ENCODE assay signal across 8 cellular contexts in genomic region chr21:46459024-46459355, GRCh38. TPM values are rescaled to one million over a fixed set of nuclear protein-coding genes. Genes with fewer than 3 reads are reported as not detected.
A peak's percentile ranks its signal among the peaks of the same experiment; 100 is the strongest.
DNase-seq lines count a peak whose midpoint lies in the region; ATAC-seq and TF ChIP-seq lines count a peak whose summit lies in the region.

No MANE protein-coding gene starts in this region.

- H2AK5ac ChIP-seq in mesendoderm (ENCODE audit: low read length): no peak overlapping the region

- peak overlapping the region; percentile 66 for H3K27ac ChIP-seq in cardiac muscle cell
- no peak overlapping the region for H3K27ac ChIP-seq in brain microvascular endothelial cell
- H3K27ac ChIP-seq in mesendoderm (ENCODE audit: low read depth, low read length): no peak overlapping the region
- H3K27ac ChIP-seq in vagina: peak overlapping the region; percentile 94

- TF ChIP-seq POLR2A in vagina (IDR thresholded peaks at IDR 0.05): no peak

- no peak overlapping the region for H4K5ac ChIP-seq in mesendoderm (ENCODE audit: low read length)

- peak overlapping the region; percentile 76 for H3K4ac ChIP-seq in mesendoderm (ENCODE audit: low read depth, low read length)

- intact Hi-C loops in left ventricle myocardium superior (cut with micrococcal nuclease) (no loop called here), vagina (cut with DNase I) (no loop called here), posterior vena cava (cut with DNase I) (no loop called here)

- H3K27me3 ChIP-seq in cardiac muscle cell: no peaks in the 10 kb centered on the region
- no peaks in the 10 kb centered on the region for H3K27me3 ChIP-seq in brain microvascular endothelial cell (replicated peaks)
- H3K27me3 ChIP-seq in mesendoderm (ENCODE audit: insufficient read depth, low read length, poor library complexity): no peaks in the 10 kb centered on the region
- H3K27me3 ChIP-seq in vagina: no peaks in the 10 kb centered on the region

- TF ChIP-seq CTCF in cardiac muscle cell (IDR thresholded peaks at IDR 0.05; ENCODE audit: low read depth, low read length) (no peak), brain microvascular endothelial cell (IDR thresholded peaks at IDR 0.05; ENCODE audit: low read depth, low read length, missing control alignments) (no peak), vagina (IDR thresholded peaks at IDR 0.05) (no peak)

- H3K9me3 ChIP-seq in cardiac muscle cell (ENCODE audit: low read depth) (no peaks in the 10 kb centered on the region), vagina (no peaks in the 10 kb centered on the region)

- H3K79me2 ChIP-seq in mesendoderm (ENCODE audit: control insufficient read depth, insufficient read depth, low read length): peaks cover 8% of the 10 kb centered on the region

- H3K4me2 ChIP-seq in mesendoderm (ENCODE audit: low read length): peak overlapping the region; percentile 39

- H3K79me1 ChIP-seq in mesendoderm (ENCODE audit: low read length): peaks cover 15% of the 10 kb centered on the region

- in situ Hi-C loops in brain microvascular endothelial cell (cut with HindIII; ENCODE audit: low pct_ligation_motif_present, low sequenced_read_pairs): no loop called here

- peak overlapping the region; percentile 72 for H2BK5ac ChIP-seq in mesendoderm (ENCODE audit: low read length)

- H2BK15ac ChIP-seq in mesendoderm (replicated peaks; ENCODE audit: low read depth): no peak overlapping the region

- DNase-seq in cardiac muscle cell (ENCODE audit: low read depth in 1 of 2, low spot score in 1 of 2) (no peak), left ventricle myocardium superior (no peak), brain microvascular endothelial cell (no peak), mesendoderm (no peak), vagina (ENCODE audit: extremely low spot score in 2 of 2) (no peak), left lobe of liver (ENCODE audit: low spot score) (no peak), iPS-NIHi11 (ENCODE audit: low spot score) (no peak), posterior vena cava (ENCODE audit: low spot score) (no peak)

- H3K4me1 ChIP-seq in cardiac muscle cell (ENCODE audit: low read depth): peaks cover 34% of the 10 kb centered on the region
- peaks cover 2% of the 10 kb centered on the region for H3K4me1 ChIP-seq in mesendoderm (ENCODE audit: control insufficient read depth, low read depth, low read length)
- peaks cover 66% of the 10 kb centered on the region for H3K4me1 ChIP-seq in vagina

- H3K9ac ChIP-seq in mesendoderm (ENCODE audit: low read length): peak overlapping the region; percentile 94

- H3K36me3 ChIP-seq in cardiac muscle cell (peaks cover 4% of the 10 kb centered on the region), brain microvascular endothelial cell (replicated peaks) (no peaks in the 10 kb centered on the region), mesendoderm (ENCODE audit: control insufficient read depth, insufficient read depth, low read length) (no peaks in the 10 kb centered on the region), vagina (no peaks in the 10 kb centered on the region)

- H3K4me3 ChIP-seq in cardiac muscle cell (peak overlapping the region; percentile 81), brain microvascular endothelial cell (ENCODE audit: low read depth, low read length) (peak overlapping the region; percentile 72), mesendoderm (ENCODE audit: low read length) (peak overlapping the region; percentile 94), vagina (peak overlapping the region; percentile 97 to 100)

- H3K18ac ChIP-seq in mesendoderm (ENCODE audit: low read length): peak overlapping the region; percentile 15

- H3K56ac ChIP-seq in mesendoderm (ENCODE audit: low read length): peak overlapping the region; percentile 99

- H3K23ac ChIP-seq in mesendoderm (ENCODE audit: low read length): no peak overlapping the region

- no peak for ATAC-seq in left ventricle myocardium superior
- ATAC-seq in left lobe of liver: no peak

- peak overlapping the region; percentile 30 for H2BK120ac ChIP-seq in mesendoderm (ENCODE audit: low read depth, low read length)

- no peak overlapping the region for H4K8ac ChIP-seq in mesendoderm (ENCODE audit: low read depth, low read length)

- WGBS in mesendoderm (ENCODE audit: extremely low coverage, insufficient coverage, low lambda C conversion rate): no CpG with 5 or more reads among the region's 36 CpGs

RNA-seq across cellular contexts. Expression of gene DIP2A, which starts 0.3 kb away (rescaled TPM):
- total RNA-seq in cardiac muscle cell (18.5 and 42.2 TPM in 2 replicates), left ventricle myocardium superior (28.5 TPM), vagina (46.2 TPM), left lobe of liver (15.2 TPM), posterior vena cava (10 to 100 TPM; 24.3 to 26.4 TPM)
- polyA plus RNA-seq in cardiac muscle cell: 21.7 and 31.8 TPM in 2 replicates
- polyA plus RNA-seq in mesendoderm (2013, experiment 1 of 2): 8.4 TPM
- polyA plus RNA-seq in mesendoderm (2013, experiment 2 of 2): 8.3 TPM

Comparison
In these comparisons a context has a peak if more than half of its experiments do, and no peak if none do; other contexts are left out.
1. H3K27ac ChIP-seq: peak in cardiac muscle cell (single experiment) and vagina (single experiment); none in brain microvascular endothelial cell (single experiment) and mesendoderm (single experiment).
2. Peak in every context shown above with its lines, with median percentiles within 50 percentile points of each other: H3K4me3 ChIP-seq.